Comparison of ENCODE assay signal across 14 cellular contexts in genomic region chr2:109434351-109434750, GRCh38.
"Had no signal": no experiment of that assay in that cellular context is flagged by ENCODE, and none has a peak within 500 bp of the region (broad histone marks: within the 10 kb centered on the region; RNA-seq: fewer than 3 reads in every experiment).

No MANE protein-coding gene starts in this region.

- DNase-seq: colonic mucosa; dermis blood vessel endothelial cell; erythroblast; foreskin melanocyte; hippocampal formation; left colon; mesendoderm; naive thymus-derived CD4-positive, alpha-beta T cell; nephron progenitor cell; stimulated activated CD4-positive, alpha-beta T cell treated with anti-CD3 and anti-CD28 coated beads, Interleukin-2, amount 100 ng/mL, for 48 hours; stimulated activated naive CD4-positive, alpha-beta T cell treated with Interleukin-2 at 50 U/mL for 16 hours had no signal

- H3K27ac ChIP-seq: colonic mucosa had no signal

- H3K27me3 ChIP-seq: colonic mucosa, right atrium auricular region, tibial nerve had no signal

- H3K9me3 ChIP-seq: colonic mucosa, right atrium auricular region, tibial nerve had no signal

- H3K4me3 ChIP-seq: colonic mucosa, right atrium auricular region, smooth muscle cell, tibial nerve had no signal

- H3K4me1 ChIP-seq: colonic mucosa had no signal

- ATAC-seq: left colon; naive thymus-derived CD4-positive, alpha-beta T cell had no signal

- H3K36me3 ChIP-seq: colonic mucosa, right atrium auricular region had no signal
